Comparison of ENCODE assay signal across 25 cellular contexts in the genomic region with DNA sequence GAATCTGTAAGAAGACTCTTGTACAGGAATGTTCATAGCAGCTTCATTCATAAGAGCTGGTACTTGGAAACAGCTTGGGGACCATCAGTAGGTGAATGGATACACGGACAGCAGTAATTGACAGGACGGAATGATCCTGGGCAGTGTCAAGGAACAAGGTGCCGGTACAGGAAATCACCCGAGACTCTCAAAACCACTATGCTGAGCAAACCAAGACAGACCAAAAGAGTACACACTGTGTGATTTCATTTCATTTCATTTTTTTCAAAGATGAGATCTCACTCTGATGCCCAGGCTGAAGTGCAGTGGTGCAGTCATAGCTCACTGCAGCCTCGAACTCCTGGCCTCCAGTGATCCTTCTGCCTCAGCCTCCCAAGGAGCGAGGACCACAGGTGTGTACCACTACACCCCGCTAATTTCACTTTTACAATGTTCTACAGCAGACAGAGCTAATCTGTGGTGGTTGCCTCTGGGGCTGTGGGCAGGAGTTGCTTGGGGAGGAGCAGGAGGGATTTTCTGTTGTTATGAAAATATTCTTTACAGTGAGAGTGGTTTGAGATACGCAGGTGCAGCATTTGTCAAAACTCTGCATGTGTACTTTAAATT.
"Had no signal": no experiment of that assay in that cellular context is flagged by ENCODE, and none has a peak within 500 bp of the region (broad histone marks: within the 10 kb centered on the region; RNA-seq: fewer than 3 reads in every experiment).

No MANE protein-coding gene starts in this region.

- FAIRE-seq: K562 had no signal

- H3K4me2 ChIP-seq: PC-9 had no signal

- H3K9me3 ChIP-seq: adrenal gland, breast epithelium, colonic mucosa had no signal

- H3K4me3 ChIP-seq: adrenal gland, breast epithelium, colonic mucosa, K562, PC-9 had no signal

- ATAC-seq: activated T-helper 17 cell treated with anti-CD3 and anti-CD28 coated beads, Interleukin-2, amount 50 U/mL, for 72 hours; K562; WTC11 had no signal

- H3K9me3 Mint-ChIP-seq: activated T-helper 17 cell treated with anti-CD3 and anti-CD28 coated beads, Interleukin-2, amount 50 U/mL, for 72 hours; T-helper 1 cell treated with Interleukin-12 subunit alpha and Interleukin-12 subunit beta and Interleukin-4 antibody, amounts not matched to agents 30 μg/mL and 1 μg/mL, for 36 hours had no signal

- H3K4me1 ChIP-seq: breast epithelium, colonic mucosa had no signal

- H3K27ac Mint-ChIP-seq: activated naive CD8-positive, alpha-beta T cell; activated T-helper 17 cell treated with anti-CD3 and anti-CD28 coated beads, Interleukin-2, amount 50 U/mL, for 72 hours; T-helper 1 cell treated with Interleukin-12 subunit alpha and Interleukin-12 subunit beta and Interleukin-4 antibody, amounts not matched to agents 30 μg/mL and 1 μg/mL, for 36 hours; WTC11 had no signal

- H3K27ac ChIP-seq: adrenal gland, breast epithelium, colonic mucosa, PC-9 had no signal

- H3K36me3 Mint-ChIP-seq: activated naive CD8-positive, alpha-beta T cell had no signal

- H3K4me1 Mint-ChIP-seq: WTC11 had no signal

- DNase-seq: activated CD4-positive, alpha-beta T cell treated with anti-CD3 and anti-CD28 coated beads, Interleukin-2, amount 50 U/mL, for 1 hour; activated CD4-positive, CD25-positive, alpha-beta regulatory T cell treated with anti-CD3 and anti-CD28 coated beads, Interleukin-2, amount 50 U/mL, for 72 hours; activated gamma-delta T cell treated with Interleukin-2 at 50 U/mL for 16 hours; activated T-cell treated with anti-CD3 and anti-CD28 coated beads for 4 hours; activated T-cell treated with anti-CD3 and anti-CD28 coated beads, Interleukin-2, amount 50 U/mL, for 48 hours; adrenal gland; aorta; caudate nucleus; colonic mucosa; Karpas-422; MM.1S; NCI-H1105 treated with DMSO at 0.1 percent for 48 hours; NCI-H1436 treated with DMSO at 0.1 percent for 48 hours; NCI-H187; NCI-H2081; NCI-H510A treated with DMSO at 0.1 percent for 48 hours; PC-9; SHP77 treated with DMSO at 0.1 percent for 48 hours; T-helper 9 cell had no signal

- H3K27me3 ChIP-seq: adrenal gland, breast epithelium, colonic mucosa had no signal

- H2AFZ ChIP-seq: PC-9 had no signal

- H3K4me3 Mint-ChIP-seq: activated naive CD8-positive, alpha-beta T cell; activated T-helper 17 cell treated with anti-CD3 and anti-CD28 coated beads, Interleukin-2, amount 50 U/mL, for 72 hours; T-helper 1 cell treated with Interleukin-12 subunit alpha and Interleukin-12 subunit beta and Interleukin-4 antibody, amounts not matched to agents 30 μg/mL and 1 μg/mL, for 36 hours; WTC11 had no signal

- H3K36me3 ChIP-seq: adrenal gland, breast epithelium, colonic mucosa had no signal
